8 cellular contexts compared by ENCODE assay signal in genomic region chr2:239267411-239267941, GRCh38.
DNase-seq lines count a peak whose midpoint lies in the region; TF ChIP-seq lines count a peak whose summit lies in the region.

No MANE protein-coding gene starts in this region.

- peak overlapping the region; percentile 4; the same call in 1 of the 2 replicates for H3K27ac Mint-ChIP-seq in HFFc6

- peaks cover 13% of the 10 kb centered on the region for H3K79me1 ChIP-seq in neuronal stem cell (ENCODE audit: low read depth, low read length)

- H3K27me3 ChIP-seq in neuronal stem cell (ENCODE audit: control insufficient read depth in 3 of 3, insufficient read depth in 3 of 3, low read depth in 1 of 3, low read length in 3 of 3): no peaks in the 10 kb centered on the region

- peak overlapping the region; percentile 13 for H2AK5ac ChIP-seq in neuronal stem cell (ENCODE audit: low read depth, low read length)

- CTCF ChIA-PET in GM10248 (lab: Yijun Ruan, JAX): interaction anchor here (0.7 to 2.0 kb wide), 7 partner anchors 8 to 754 kb away, joined by 3 to 10 read pairs (median 4); no protein-coding TSS in a partner anchor

- no peaks in the 10 kb centered on the region for H3K36me3 Mint-ChIP-seq in HFFc6 (ENCODE audit: low read depth)

- H3K4me1 Mint-ChIP-seq in HFFc6 (ENCODE audit: low read depth): peaks cover 56% of the 10 kb centered on the region

- no peaks in the 10 kb centered on the region for H3K9me3 Mint-ChIP-seq in HFFc6

- no peaks in the 10 kb centered on the region for H3K9me3 ChIP-seq in neuronal stem cell (replicated peaks in 1 of 2; ENCODE audit: control insufficient read depth in 2 of 2, insufficient read depth in 1 of 2, low read depth in 1 of 2, low read length in 2 of 2)

- H3K9ac ChIP-seq in neuronal stem cell (ENCODE audit: low read depth, low read length, poor library complexity): no peak overlapping the region

- WGBS in neuronal stem cell (ENCODE audit: extremely low coverage in 2 of 2, insufficient read length in 2 of 2, insufficient replicate concordance in 1 of 2), 2 donors: no CpG with 5 or more reads among the region's 16 CpGs

- no peak overlapping the region for H3K4me3 ChIP-seq in epithelial cell of esophagus (ENCODE audit: low read length)
- no peak overlapping the region for H3K4me3 ChIP-seq in neuronal stem cell (ENCODE audit: low read length in 2 of 2)

- no peak overlapping the region for H3K4me3 Mint-ChIP-seq in HFFc6

- H4K91ac ChIP-seq in neuronal stem cell (ENCODE audit: low read depth, low read length, poor library complexity): no peak overlapping the region

- H3K36me3 ChIP-seq in neuronal stem cell (replicated peaks in 1 of 2; ENCODE audit: control insufficient read depth in 2 of 2, insufficient read depth in 2 of 2, low read length in 2 of 2): no peaks in the 10 kb centered on the region

- H3K14ac ChIP-seq in neuronal stem cell (ENCODE audit: low read length): peak overlapping the region; percentile 92

- H3K23ac ChIP-seq in neuronal stem cell (ENCODE audit: low read depth, low read length, poor library complexity): no peak overlapping the region

- H3K4me2 ChIP-seq in neuronal stem cell (ENCODE audit: insufficient read depth, low read length, poor library complexity, severe bottlenecking): no peak overlapping the region

- peak; percentile 49 for TF ChIP-seq CTCF in GM10248 (IDR thresholded peaks at IDR 0.05; ENCODE audit: control extremely low read depth, extremely low read depth, low read depth, missing control alignments)
- peak; percentile 32; the same call in 1 of the 2 replicates for TF ChIP-seq CTCF in HFFc6 (IDR thresholded peaks at IDR 0.05)
- TF ChIP-seq CTCF in epithelial cell of esophagus (IDR thresholded peaks at IDR 0.05; ENCODE audit: insufficient read depth, low read depth, low read length, missing control alignments): peak; percentile 60

- peaks cover 19 to 23% of the 10 kb centered on the region in 2 donors for H3K4me1 ChIP-seq in neuronal stem cell (ENCODE audit: control insufficient read depth in 2 of 2, insufficient read depth in 1 of 2, low read depth in 1 of 2, low read length in 2 of 2)

- no peak overlapping the region for H2BK12ac ChIP-seq in neuronal stem cell (ENCODE audit: low read length)

- peak overlapping the region; percentile 77 for H3K18ac ChIP-seq in neuronal stem cell (ENCODE audit: low read length)

- peaks cover 5% of the 10 kb centered on the region for H3K27me3 Mint-ChIP-seq in HFFc6 (ENCODE audit: insufficient read depth)

- H3K27ac ChIP-seq in neuronal stem cell (replicated peaks; ENCODE audit: low read length) (no peak overlapping the region), temporal lobe (ENCODE audit: low read depth, low read length) (peak overlapping the region; percentile 12)

- H2BK15ac ChIP-seq in neuronal stem cell (ENCODE audit: low read length): no peak overlapping the region

- H3K4ac ChIP-seq in neuronal stem cell (ENCODE audit: low read length): no peak overlapping the region

- peak; percentile 85 for DNase-seq in GM10248 (ENCODE audit: extremely low spot score)
- DNase-seq in HFFc6: peak; percentile 37
- DNase-seq in NCI-H2107 (lab: John Stamatoyannopoulos, UW): peak; percentile 31
- DNase-seq in activated CD8-positive, alpha-beta memory T cell treated with anti-CD3 and anti-CD28 coated beads for 4 hours (ENCODE audit: low read depth in 2 of 2): peak; percentile 88 to 90
- DNase-seq in epithelial cell of esophagus (ENCODE audit: low read depth): peak; percentile 75
- no peak for DNase-seq in neuronal stem cell (ENCODE audit: low spot score)
- no peak for DNase-seq in NCI-H2227 (lab: John Stamatoyannopoulos, UW; ENCODE audit: unreplicated experiment)

- no peak overlapping the region for H2BK5ac ChIP-seq in neuronal stem cell (ENCODE audit: low read length)

- no peak overlapping the region for H2BK120ac ChIP-seq in neuronal stem cell (ENCODE audit: low read depth, low read length)

- H2AFZ ChIP-seq in neuronal stem cell (ENCODE audit: low read length): peak overlapping the region; percentile 48

- POLR2A ChIA-PET in GM10248 (lab: Yijun Ruan, JAX): interaction anchor here (1.2 kb wide), 1 partner anchor 133 kb away, joined by 4 read pairs; the partner anchor contains the start of gene HDAC4

- no peak overlapping the region for H4K8ac ChIP-seq in neuronal stem cell (ENCODE audit: low read depth, low read length)

Comparison
In these comparisons a context has a peak if more than half of its experiments do, and no peak if none do; other contexts are left out.
1. DNase-seq: peak in GM10248 (single experiment), HFFc6 (single experiment), NCI-H2107 (single experiment), activated CD8-positive, alpha-beta memory T cell treated with anti-CD3 and anti-CD28 coated beads for 4 hours (2 of 2) and epithelial cell of esophagus (single experiment); none in neuronal stem cell (single experiment) and NCI-H2227 (single experiment).
2. Peak in every context shown above with its lines, with median percentiles within 50 percentile points of each other: CTCF ChIP-seq.